1 cellular context compared by ENCODE assay signal in the genomic region with DNA sequence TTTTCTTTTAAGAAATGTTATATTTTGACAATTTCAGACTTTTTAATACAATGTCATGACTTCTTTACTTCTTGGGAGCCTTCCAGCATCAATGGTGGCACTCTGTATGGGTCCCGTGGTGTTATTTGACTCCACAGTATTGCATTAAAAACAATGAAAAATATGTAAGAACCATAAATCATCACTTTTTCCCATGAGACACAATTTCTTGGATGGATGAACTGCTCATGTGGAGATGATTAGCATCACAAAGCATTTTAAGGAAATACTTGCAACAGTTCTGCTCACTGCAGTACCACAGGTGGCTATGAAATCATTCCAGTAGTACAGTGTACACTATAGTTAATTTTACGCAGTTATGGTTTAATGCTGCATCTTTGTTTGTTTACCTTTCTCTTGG.
TF ChIP-seq lines count a peak whose summit lies in the region.

No MANE protein-coding gene starts in this region.

TF ChIP-seq in IMR-90, 13 proteins besides CTCF, POLR2A, EP300 and RAD21 (continued from another document):
- TF ChIP-seq FOS (IDR thresholded peaks at IDR 0.05; ENCODE audit: low read depth, low read length) (no peak), BHLHE40 (IDR thresholded peaks at IDR 0.05; ENCODE audit: low read depth, low read length) (no peak)
